18 cellular contexts compared by ENCODE assay signal in the genomic region with DNA sequence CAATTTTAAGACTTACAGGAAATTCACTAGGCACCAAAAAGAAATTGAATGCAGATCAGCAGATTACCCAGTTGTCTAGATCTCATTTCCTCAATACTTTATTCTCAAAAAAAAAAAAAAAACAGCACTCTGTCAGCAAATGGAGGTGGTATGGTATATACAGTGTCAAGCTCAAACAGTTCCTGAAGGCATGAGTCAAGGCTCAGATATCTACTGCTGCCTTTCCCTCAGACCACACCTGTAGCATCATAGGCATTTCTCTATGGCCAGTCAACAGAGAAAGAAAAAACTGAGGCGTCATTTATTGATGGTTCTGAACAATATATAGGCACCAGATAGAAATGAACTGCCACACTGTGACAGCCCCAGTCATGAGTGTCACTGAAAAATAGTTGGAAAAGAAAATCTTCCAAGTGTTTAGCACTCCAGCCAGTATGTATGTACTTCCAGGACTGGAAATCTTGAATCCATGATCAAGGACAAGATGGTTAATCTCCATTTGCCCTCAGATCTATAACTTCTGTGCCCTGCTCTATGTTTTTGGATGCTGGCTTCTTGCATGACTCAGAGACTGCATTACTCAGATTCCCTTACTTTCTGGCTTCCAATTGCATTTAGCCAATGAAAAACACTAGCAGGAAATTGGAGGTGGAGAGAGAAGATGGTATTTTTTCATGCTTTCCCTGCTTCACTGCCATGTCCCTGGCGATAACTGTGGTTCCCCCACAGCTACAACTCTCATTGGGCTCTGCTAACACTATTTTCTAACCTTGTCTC. TPM values are rescaled to one million over a fixed set of nuclear protein-coding genes. Genes with fewer than 3 reads are reported as not detected.
A peak's percentile ranks its signal among the peaks of the same experiment; 100 is the strongest.
DNase-seq lines count a peak whose midpoint lies in the region; ATAC-seq and TF ChIP-seq lines count a peak whose summit lies in the region.
"Had no signal": no experiment of that assay in that cellular context is flagged by ENCODE, and none has a peak within 500 bp of the region (broad histone marks: within the 10 kb centered on the region; RNA-seq: fewer than 3 reads in every experiment).

No MANE protein-coding gene starts in this region.

- H3K27me3 Mint-ChIP-seq in natural killer cell (ENCODE audit: low read depth in 2 of 2), result peaks cover 20 to 31% of the 10 kb centered on the region in 2 donors

- DNase-seq in LoVo (ENCODE audit: low spot score) (peak; percentile 8), astrocyte of the spinal cord (ENCODE audit: low read depth, low spot score) (peak; percentile 55), fibroblast of the conjunctiva (ENCODE audit: low read depth) (peak; percentile 6), natural killer cell (no peak), colonic mucosa (no peak)
- DNase-seq: activated CD8-positive, alpha-beta T cell treated with anti-CD3 and anti-CD28 coated beads, Interleukin-2, amount 10 ng/mL, durations not matched to agents 7 days and 5 days; CD4-positive, CD25-positive, alpha-beta regulatory T cell; DMS79 treated with DMSO at 0.1 percent for 48 hours; NCI-H2081 treated with DMSO at 0.1 percent for 48 hours; NCI-H69; right cardiac atrium; stimulated activated CD4-positive, alpha-beta T cell treated with anti-CD3 and anti-CD28 coated beads, Interleukin-4, amount 100 ng/mL, for 24 hours; WERI-Rb-1 had no signal

- in situ Hi-C loops in astrocyte of the spinal cord (cut with HindIII; ENCODE audit: low sequenced_read_pairs), result no loop called here

- H3K27ac Mint-ChIP-seq in natural killer cell, result no peak overlapping the region
- H3K27ac Mint-ChIP-seq: activated CD8-positive, alpha-beta T cell treated with anti-CD3 and anti-CD28 coated beads, Interleukin-2, amount 10 ng/mL, durations not matched to agents 7 days and 5 days had no signal

- H3K36me3 Mint-ChIP-seq in natural killer cell, result peaks cover 10% of the 10 kb centered on the region

- no peaks in the 10 kb centered on the region for H3K9me3 ChIP-seq in colonic mucosa
- H3K9me3 ChIP-seq: ascending aorta, gastroesophageal sphincter had no signal

- intact Hi-C loops in natural killer cell (cut with micrococcal nuclease), result no loop called here
- intact Hi-C loops in colonic mucosa (cut with DNase I), result no loop called here

- no peaks in the 10 kb centered on the region for H3K36me3 ChIP-seq in colonic mucosa
- H3K36me3 ChIP-seq: ascending aorta, gastroesophageal sphincter, WERI-Rb-1 had no signal

- H3K4me3 ChIP-seq in astrocyte of the spinal cord (ENCODE audit: low read depth, low read length) (no peak overlapping the region), colonic mucosa (no peak overlapping the region)
- H3K4me3 ChIP-seq: ascending aorta, gastroesophageal sphincter, PC-9 had no signal

- no peak overlapping the region for H3K4me3 Mint-ChIP-seq in natural killer cell
- H3K4me3 Mint-ChIP-seq: activated CD8-positive, alpha-beta T cell treated with anti-CD3 and anti-CD28 coated beads, Interleukin-2, amount 10 ng/mL, durations not matched to agents 7 days and 5 days; CD4-positive, CD25-positive, alpha-beta regulatory T cell had no signal

- H3K4me1 Mint-ChIP-seq in natural killer cell, result no peaks in the 10 kb centered on the region

- H3K9me3 Mint-ChIP-seq in natural killer cell, result peaks cover 5% of the 10 kb centered on the region in 2 donors

- H3K27ac ChIP-seq in colonic mucosa, result no peak overlapping the region
- H3K27ac ChIP-seq: ascending aorta, gastroesophageal sphincter, PC-9, WERI-Rb-1 had no signal

- no peaks in the 10 kb centered on the region for H3K4me1 ChIP-seq in colonic mucosa
- H3K4me1 ChIP-seq: ascending aorta, gastroesophageal sphincter had no signal

- H3K27me3 ChIP-seq in colonic mucosa, result no peaks in the 10 kb centered on the region
- H3K27me3 ChIP-seq: ascending aorta had no signal

- no peak for TF ChIP-seq CTCF in astrocyte of the spinal cord (IDR thresholded peaks at IDR 0.05; ENCODE audit: low read depth, low read length)
- no peak for TF ChIP-seq CTCF in natural killer cell (IDR thresholded peaks at IDR 0.05)
- TF ChIP-seq CTCF in colonic mucosa (IDR thresholded peaks at IDR 0.05), result no peak

- H3K9ac ChIP-seq in colonic mucosa (ENCODE audit: low read depth in 2 of 2, low read length in 2 of 2), result no peak overlapping the region

- ATAC-seq in HG02798 (IDR thresholded peaks at IDR 0.05; ENCODE audit: poor library complexity, unreplicated experiment) (no peak), natural killer cell (no peak), GM21825 (IDR thresholded peaks at IDR 0.05; ENCODE audit: unreplicated experiment) (no peak)
- ATAC-seq: activated CD8-positive, alpha-beta T cell treated with anti-CD3 and anti-CD28 coated beads, Interleukin-2, amount 10 ng/mL, durations not matched to agents 7 days and 5 days; gastroesophageal sphincter; right cardiac atrium had no signal

RNA-seq across cellular contexts. Expression of gene COG3, which starts 8.4 kb away (rescaled TPM):
- total RNA-seq in natural killer cell (10 to 100 TPM; 48.8 to 58.1 (median 55.6) TPM), colonic mucosa (10 to 100 TPM; 39.0 to 49.8 TPM)

RNA-seq across cellular contexts. Expression of gene SLC25A30, which starts 38.2 kb away (rescaled TPM):
- 10 to 100 TPM; 15.0 to 22.3 (median 22.0) TPM for total RNA-seq in natural killer cell
- 1 to 10 TPM; 9.2 TPM for total RNA-seq in colonic mucosa

Comparison
In these comparisons a context has a peak if more than half of its experiments do, and no peak if none do; other contexts are left out.
1. DNase-seq: peak in LoVo (single experiment), astrocyte of the spinal cord (single experiment) and fibroblast of the conjunctiva (single experiment); none in natural killer cell (single experiment) and colonic mucosa (single experiment).